ENCODE assay signal across 1 cellular context in genomic region chr1:2003564-2004131, GRCh38.
A peak's percentile ranks its signal among the peaks of the same experiment; 100 is the strongest.
TF ChIP-seq lines count a peak whose summit lies in the region.

Gene CFAP74, minus strand, starts transcription at chr1:2003786. Its CDS starts 12,830 bp downstream, at chr1:1990956.

TF ChIP-seq in HepG2, 621 proteins besides CTCF, POLR2A, EP300 and RAD21 (continued from another document):
- TF ChIP-seq ARID4A (CRISPR knock-in tag; IDR thresholded peaks at IDR 0.05; ENCODE audit: borderline replicate concordance), result peak; percentile 64; the same call in 1 of the 2 replicates
- TF ChIP-seq SP5 (CRISPR knock-in tag; IDR thresholded peaks at IDR 0.05; ENCODE audit: borderline replicate concordance, low read depth), result peak; percentile 50; the same call in 1 of the 2 replicates
- TF ChIP-seq U2AF1 (optimal IDR thresholded peaks at IDR 0.05; ENCODE audit: low read depth, low read length), result no peak
- TF ChIP-seq TFDP1 (CRISPR knock-in tag; IDR thresholded peaks at IDR 0.05; ENCODE audit: borderline replicate concordance), result 0 out of 2 replicates have a peak, but pooled peaks have one; percentile 14
- TF ChIP-seq KLF11 (CRISPR knock-in tag; IDR thresholded peaks at IDR 0.05), result no peak
- TF ChIP-seq ZNF841 (CRISPR knock-in tag; IDR thresholded peaks at IDR 0.05; ENCODE audit: borderline replicate concordance), result no peak
- peak; percentile 30 for TF ChIP-seq SKI (IDR thresholded peaks at IDR 0.05; ENCODE audit: partially characterized antibody)
- TF ChIP-seq ASH2L (IDR thresholded peaks at IDR 0.05; ENCODE audit: insufficient read length, low read depth, low read length), result no peak
- TF ChIP-seq ZNF337 (CRISPR knock-in tag; IDR thresholded peaks at IDR 0.05; ENCODE audit: borderline replicate concordance, low read depth), result no peak
- no peak for TF ChIP-seq SP140L (CRISPR knock-in tag; IDR thresholded peaks at IDR 0.05; ENCODE audit: borderline replicate concordance)
- no peak for TF ChIP-seq MIXL1 (CRISPR knock-in tag; IDR thresholded peaks at IDR 0.05)
- TF ChIP-seq TEF (CRISPR knock-in tag; IDR thresholded peaks at IDR 0.05), result no peak
